Comparison of ENCODE assay signal across 19 cellular contexts in genomic region chr14:70004791-70005190, GRCh38.
"Had no signal": no experiment of that assay in that cellular context is flagged by ENCODE, and none has a peak within 500 bp of the region (broad histone marks: within the 10 kb centered on the region; RNA-seq: fewer than 3 reads in every experiment).

No MANE protein-coding gene starts in this region.

- H3K4me1 ChIP-seq: heart left ventricle, left ventricle myocardium inferior, vagina had no signal

- H3K36me3 ChIP-seq: heart left ventricle, left ventricle myocardium inferior, vagina had no signal

- H3K9me3 ChIP-seq: heart left ventricle, left ventricle myocardium inferior, vagina had no signal

- H3K27me3 ChIP-seq: vagina had no signal

- H3K4me3 ChIP-seq: heart left ventricle, left ventricle myocardium inferior, lung, vagina had no signal

- DNase-seq: activated CD4-positive, alpha-beta memory T cell treated with anti-CD3 and anti-CD28 coated beads for 36 hours; activated CD4-positive, alpha-beta T cell treated with anti-CD3 and anti-CD28 coated beads, Interleukin-2, amount 10 ng/mL, durations not matched to agents 24 days and 14 days; activated CD4-positive, CD25-positive, alpha-beta regulatory T cell treated with anti-CD3 and anti-CD28 coated beads, Interleukin-2, amount 50 U/mL, for 72 hours; activated CD8-positive, alpha-beta memory T cell treated with anti-CD3 and anti-CD28 coated beads, Interleukin-2, amount 50 U/mL, for 48 hours; activated gamma-delta T cell treated with Interleukin-2 at 50 U/mL for 16 hours; activated naive CD4-positive, alpha-beta T cell treated with anti-CD3 and anti-CD28 coated beads, Interleukin-2, amount 50 U/mL, for 16 hours; activated T-cell treated with anti-CD3 and anti-CD28 coated beads, Interleukin-2, amount 50 U/mL, for 24 hours; amniotic stem cell; caudate nucleus; heart left ventricle; left ventricle myocardium inferior; natural killer cell; posterior cingulate gyrus; right cardiac atrium; stimulated activated CD4-positive, alpha-beta T cell treated with anti-CD3 and anti-CD28 coated beads, Interleukin-2, amount 100 ng/mL, for 48 hours; substantia nigra; T-helper 9 cell had no signal

- H3K27ac ChIP-seq: heart left ventricle, left ventricle myocardium inferior, vagina had no signal
